Comparison of ENCODE assay signal across 16 cellular contexts in genomic region chr16:7910116-7910515, GRCh38.
DNase-seq lines count a peak whose midpoint lies in the region; ATAC-seq lines count a peak whose summit lies in the region.
"Had no signal": no experiment of that assay in that cellular context is flagged by ENCODE, and none has a peak within 500 bp of the region (broad histone marks: within the 10 kb centered on the region; RNA-seq: fewer than 3 reads in every experiment).

No MANE protein-coding gene starts in this region.

- H3K4me3 ChIP-seq in aorta (ENCODE audit: low read length in 2 of 2), result no peak overlapping the region
- H3K4me3 ChIP-seq: HAP-1 had no signal

- no peaks in the 10 kb centered on the region for H3K9me3 ChIP-seq in aorta (ENCODE audit: control insufficient read depth, low read length)
- H3K9me3 ChIP-seq: HAP-1 had no signal

- no peak overlapping the region for H3K27ac ChIP-seq in aorta (ENCODE audit: low read depth in 1 of 2, low read length in 2 of 2)

- 73 to 79% methylated on average over 7 of the region's 7 CpGs for WGBS in aorta, 2 donors

- intact Hi-C loops in aorta (cut with DNase I), result no loop called here

- no peaks in the 10 kb centered on the region for H3K27me3 ChIP-seq in aorta (ENCODE audit: control insufficient read depth in 1 of 2, insufficient read depth in 2 of 2, low read length in 1 of 2)
- H3K27me3 ChIP-seq: BE2C had no signal

- H3K4me1 ChIP-seq in aorta (ENCODE audit: control insufficient read depth in 1 of 2, insufficient read depth in 2 of 2, low read length in 2 of 2), result no peaks in the 10 kb centered on the region
- H3K4me1 ChIP-seq: BE2C, HAP-1 had no signal

- ATAC-seq in aorta (ENCODE audit: low FRiP score) (no peak), GM18907 (IDR thresholded peaks at IDR 0.05; ENCODE audit: unreplicated experiment) (no peak)

- DNase-seq in NCI-H146 (lab: John Stamatoyannopoulos, UW), result peak; percentile 80
- peak; percentile 56 for DNase-seq in NCI-H2081 treated with DMSO at 0.1 percent for 48 hours (lab: John Stamatoyannopoulos, UW)
- DNase-seq in NCI-H774 (lab: John Stamatoyannopoulos, UW), result peak; percentile 8
- DNase-seq in aorta, result no peak
- no peak for DNase-seq in occipital lobe (lab: John Stamatoyannopoulos, UW)
- DNase-seq: ACHN; BE2C; C1 segment of cervical spinal cord; CD4-positive, CD25-positive, alpha-beta regulatory T cell; CD8-positive, alpha-beta memory T cell; DMS79 treated with DMSO at 0.1 percent for 48 hours; GF-D8; IMR-90; KBM-7 had no signal

- no peaks in the 10 kb centered on the region for H3K36me3 ChIP-seq in aorta (ENCODE audit: control insufficient read depth in 1 of 2, insufficient read depth in 2 of 2, low read length in 1 of 2)
- H3K36me3 ChIP-seq: BE2C, HAP-1 had no signal

Comparison
In these comparisons a context has a peak if more than half of its experiments do, and no peak if none do; other contexts are left out.
1. DNase-seq: peak in NCI-H146 (single experiment), NCI-H2081 treated with DMSO at 0.1 percent for 48 hours (single experiment) and NCI-H774 (single experiment); none in aorta (0 of 2) and occipital lobe (single experiment).